In genomic region chr1:87826639-87827345, GRCh38 we compare ENCODE assay signal across 9 cellular contexts.
DNase-seq lines count a peak whose midpoint lies in the region; ATAC-seq, FAIRE-seq and TF ChIP-seq lines count a peak whose summit lies in the region.
"Had no signal": no experiment of that assay in that cellular context is flagged by ENCODE, and none has a peak within 500 bp of the region (broad histone marks: within the 10 kb centered on the region; RNA-seq: fewer than 3 reads in every experiment).

No MANE protein-coding gene starts in this region.

- no peak for FAIRE-seq in astrocyte (lab: Jason Lieb, UNC)
- FAIRE-seq: H1 had no signal

- H3K36me3 ChIP-seq in astrocyte (ENCODE audit: insufficient read depth, low read length) = no peaks in the 10 kb centered on the region

- H4K20me1 ChIP-seq in astrocyte (ENCODE audit: insufficient read depth, low read length) = no peaks in the 10 kb centered on the region

- H3K27ac Mint-ChIP-seq in astrocyte (ENCODE audit: unreplicated experiment) = no peak overlapping the region
- H3K27ac Mint-ChIP-seq in memory B cell = no peak overlapping the region
- no peak overlapping the region for H3K27ac Mint-ChIP-seq in progenitor cell of endocrine pancreas

- H3K36me3 Mint-ChIP-seq in astrocyte (ENCODE audit: low read depth, unreplicated experiment) (no peaks in the 10 kb centered on the region), memory B cell (peaks cover 3% of the 10 kb centered on the region), progenitor cell of endocrine pancreas (ENCODE audit: insufficient read depth) (no peaks in the 10 kb centered on the region)

- H3K4me3 ChIP-seq in astrocyte (ENCODE audit: insufficient read depth, low read depth, low read length) = no peak overlapping the region

- no peak overlapping the region for H3K4me2 ChIP-seq in astrocyte (ENCODE audit: low read length)

- no peaks in the 10 kb centered on the region for H3K9me3 ChIP-seq in astrocyte (ENCODE audit: insufficient read depth, low read depth, low read length)

- DNase-seq in ELR (ENCODE audit: low read depth) = peak; percentile 50
- DNase-seq in HS-5 (ENCODE audit: low read depth) = peak; percentile 31
- DNase-seq in astrocyte (ENCODE audit: low read depth) = peak; percentile 10
- peak; percentile 38 to 57 for DNase-seq in memory B cell (ENCODE audit: low spot score in 2 of 2)
- no peak for DNase-seq in NCI-H345 treated with DMSO at 0.1 percent for 48 hours (lab: John Stamatoyannopoulos, UW; ENCODE audit: unreplicated experiment)
- DNase-seq in NCI-H82 treated with DMSO at 0.1 percent for 48 hours (lab: John Stamatoyannopoulos, UW; ENCODE audit: unreplicated experiment) = no peak
- DNase-seq in progenitor cell of endocrine pancreas (ENCODE audit: low spot score, unreplicated experiment) = no peak

- H3K9ac ChIP-seq in astrocyte (ENCODE audit: low read length) = no peak overlapping the region

- TF ChIP-seq CTCF in astrocyte (IDR thresholded peaks at IDR 0.05; ENCODE audit: insufficient read depth, low read depth, low read length) (no peak), progenitor cell of endocrine pancreas (IDR thresholded peaks at IDR 0.05; ENCODE audit: unreplicated experiment) (no peak)

- H3K79me2 ChIP-seq in astrocyte (ENCODE audit: insufficient read depth, low read length) = no peaks in the 10 kb centered on the region

- no peaks in the 10 kb centered on the region for H3K27me3 Mint-ChIP-seq in astrocyte (ENCODE audit: low read depth, unreplicated experiment)
- no peaks in the 10 kb centered on the region for H3K27me3 Mint-ChIP-seq in memory B cell
- no peaks in the 10 kb centered on the region for H3K27me3 Mint-ChIP-seq in progenitor cell of endocrine pancreas

- no peaks in the 10 kb centered on the region for H3K27me3 ChIP-seq in astrocyte (ENCODE audit: insufficient read depth, low read length)

- H3K9me3 Mint-ChIP-seq in astrocyte (ENCODE audit: unreplicated experiment) = no peaks in the 10 kb centered on the region
- H3K9me3 Mint-ChIP-seq in memory B cell = peaks cover 5% of the 10 kb centered on the region
- no peaks in the 10 kb centered on the region for H3K9me3 Mint-ChIP-seq in progenitor cell of endocrine pancreas (ENCODE audit: low read depth)

- H3K4me3 Mint-ChIP-seq in astrocyte (ENCODE audit: unreplicated experiment) (no peak overlapping the region), memory B cell (peak overlapping the region; percentile 70), progenitor cell of endocrine pancreas (ENCODE audit: low read depth) (no peak overlapping the region)

- H3K4me1 Mint-ChIP-seq in astrocyte (ENCODE audit: low read depth, unreplicated experiment) = no peaks in the 10 kb centered on the region
- H3K4me1 Mint-ChIP-seq in memory B cell = peaks cover 32% of the 10 kb centered on the region
- no peaks in the 10 kb centered on the region for H3K4me1 Mint-ChIP-seq in progenitor cell of endocrine pancreas (ENCODE audit: low read depth)

- H2AFZ ChIP-seq in astrocyte (ENCODE audit: low read depth, low read length) = no peak overlapping the region

- H3K4me1 ChIP-seq in astrocyte (ENCODE audit: insufficient read depth, low read length) = no peaks in the 10 kb centered on the region

- no peak overlapping the region for H3K27ac ChIP-seq in astrocyte (ENCODE audit: low read depth, low read length)

- peak; percentile 92 for ATAC-seq in GM21529 (IDR thresholded peaks at IDR 0.05; ENCODE audit: unreplicated experiment)
- ATAC-seq in memory B cell (ENCODE audit: low read depth) = peak; percentile 94

Comparison
In these comparisons a context has a peak if more than half of its experiments do, and no peak if none do; other contexts are left out.
1. DNase-seq: peak in ELR (single experiment), HS-5 (single experiment), astrocyte (single experiment) and memory B cell (2 of 2); none in NCI-H345 treated with DMSO at 0.1 percent for 48 hours (single experiment), NCI-H82 treated with DMSO at 0.1 percent for 48 hours (single experiment) and progenitor cell of endocrine pancreas (single experiment).